15 cellular contexts compared by ENCODE assay signal in the genomic region with DNA sequence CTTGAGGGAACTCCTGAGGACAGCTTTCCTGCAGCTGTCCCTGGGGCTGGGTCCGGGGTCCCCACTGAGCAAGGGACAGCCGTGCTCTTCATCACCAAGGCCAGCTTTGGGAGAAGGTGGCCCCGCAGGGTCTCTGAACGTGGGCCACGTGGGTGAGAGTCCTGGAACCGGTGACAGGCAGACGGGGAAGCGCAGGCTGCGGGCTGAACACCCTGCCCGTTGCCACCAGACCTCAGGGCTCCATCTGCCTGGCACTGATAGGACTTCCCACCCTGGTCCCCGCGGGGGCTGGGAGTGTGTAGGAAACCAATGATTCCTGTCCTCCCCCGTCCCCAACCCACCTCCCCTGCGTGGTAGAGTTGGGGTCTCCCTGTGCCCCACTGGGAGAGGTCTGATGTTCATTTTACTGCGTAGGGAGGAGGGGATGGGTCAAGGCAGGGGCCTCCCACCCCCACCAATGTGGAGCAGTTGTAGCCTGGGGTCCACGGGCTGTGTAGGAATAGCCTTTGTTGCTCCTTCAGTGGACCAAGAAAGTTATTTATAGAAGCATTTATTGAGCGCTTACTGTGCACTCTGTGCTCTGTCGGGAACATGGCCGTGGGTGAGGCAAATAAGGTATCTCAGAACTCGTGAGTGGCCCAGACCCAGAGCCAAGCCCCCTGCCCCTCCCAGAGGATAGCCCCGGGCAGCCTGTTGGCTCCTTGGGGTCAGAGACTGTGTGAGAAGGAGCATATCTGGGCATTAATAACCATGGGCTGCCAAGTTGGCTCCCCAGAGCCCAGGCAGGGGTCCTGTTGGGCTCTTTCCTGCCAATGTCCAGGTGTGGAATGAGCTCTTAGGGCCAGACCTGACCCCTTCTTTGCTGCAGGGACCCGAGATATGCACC. TPM values are rescaled to one million over a fixed set of nuclear protein-coding genes. Genes with fewer than 3 reads are reported as not detected.
DNase-seq lines count a peak whose midpoint lies in the region; ATAC-seq and TF ChIP-seq lines count a peak whose summit lies in the region.
"Had no signal": no experiment of that assay in that cellular context is flagged by ENCODE, and none has a peak within 500 bp of the region (broad histone marks: within the 10 kb centered on the region; RNA-seq: fewer than 3 reads in every experiment).

No MANE protein-coding gene starts in this region.

- H3K4ac ChIP-seq in mesenchymal stem cell (ENCODE audit: low read depth in 1 of 2, low read length in 2 of 2), result peak overlapping the region in 1 of 2 experiments; percentile 12

- TF ChIP-seq CTCF in SK-N-SH (IDR thresholded peaks at IDR 0.05), result no peak
- no peak for TF ChIP-seq CTCF in testis (IDR thresholded peaks at IDR 0.05)

- peak overlapping the region; percentile 80 for H2AK5ac ChIP-seq in mesenchymal stem cell (ENCODE audit: low read length, severe bottlenecking)

- peak overlapping the region; percentile 76 for H2BK15ac ChIP-seq in mesenchymal stem cell (ENCODE audit: low read depth, poor library complexity, severe bottlenecking)

- H3K4me1 Mint-ChIP-seq in central memory CD8-positive, alpha-beta T cell, result peaks cover 46% of the 10 kb centered on the region
- H3K4me1 Mint-ChIP-seq in activated naive CD4-positive, alpha-beta T cell treated with anti-CD3 and anti-CD28 coated beads for 36 hours (ENCODE audit: low read depth), result peaks cover 12% of the 10 kb centered on the region

- peak overlapping the region; percentile 88 for H3K27ac Mint-ChIP-seq in central memory CD8-positive, alpha-beta T cell (ENCODE audit: low read depth)
- no peak overlapping the region for H3K27ac Mint-ChIP-seq in activated naive CD4-positive, alpha-beta T cell treated with anti-CD3 and anti-CD28 coated beads for 36 hours

- 84% methylated on average over 19 of the region's 22 CpGs for WGBS in SK-N-SH (ENCODE audit: low lambda C conversion rate)
- 76% methylated on average over 19 of the region's 22 CpGs for WGBS in mesenchymal stem cell
- 53 to 64% methylated on average over 5 to 22 of the region's 22 CpGs for WGBS in testis, 2 donors

- H3F3A ChIP-seq in SK-N-SH (replicated peaks; ENCODE audit: insufficient read depth), result peaks cover 6% of the 10 kb centered on the region

- ATAC-seq in SK-N-SH treated with all-trans-retinoic acid at 6 μM for 48 hours, result no peak
- ATAC-seq in central memory CD8-positive, alpha-beta T cell (replicated peaks; ENCODE audit: extremely low read depth, poor library complexity, severe bottlenecking), result peak; percentile 29
- ATAC-seq in GM21723 (IDR thresholded peaks at IDR 0.05; ENCODE audit: unreplicated experiment), result no peak

- H3K4me2 ChIP-seq in SK-N-SH (peak overlapping the region; percentile 86; the same call in 1 of the 2 replicates), mesenchymal stem cell (ENCODE audit: low read length, poor library complexity, severe bottlenecking) (peak overlapping the region; percentile 73)

- peaks cover 11% of the 10 kb centered on the region for H3K79me1 ChIP-seq in mesenchymal stem cell (replicated peaks; ENCODE audit: low read length, poor library complexity, severe bottlenecking)

- in situ Hi-C loops in KBM-7 (cut with MboI; ENCODE audit: low pct_unique_long_range_greater_than_20kb, low sequenced_read_pairs), result no loop called here

- intact Hi-C loops in testis (cut with DNase I; ENCODE audit: low total_unique reads), result no loop called here
- intact Hi-C loops in activated naive CD4-positive, alpha-beta T cell treated with anti-CD3 and anti-CD28 coated beads for 36 hours (cut with micrococcal nuclease), result no loop called here

- H3K18ac ChIP-seq in mesenchymal stem cell (ENCODE audit: low read depth in 1 of 2, low read length in 2 of 2), result no peak overlapping the region

- peak overlapping the region; percentile 57 for H4K8ac ChIP-seq in mesenchymal stem cell (ENCODE audit: low read length)

- peak overlapping the region; percentile 64 for H3K4me3 Mint-ChIP-seq in central memory CD8-positive, alpha-beta T cell
- H3K4me3 Mint-ChIP-seq in activated naive CD4-positive, alpha-beta T cell treated with anti-CD3 and anti-CD28 coated beads for 36 hours, result no peak overlapping the region

- DNase-seq in SK-N-SH (no peak), mesenchymal stem cell (no peak), testis (no peak), KBM-7 (no peak)
- DNase-seq in central memory CD8-positive, alpha-beta T cell (ENCODE audit: low spot score in 2 of 2), result no peak
- DNase-seq in activated naive CD4-positive, alpha-beta T cell treated with anti-CD3 and anti-CD28 coated beads for 36 hours, result no peak
- DNase-seq: 8988T; activated CD8-positive, alpha-beta memory T cell treated with anti-CD3 and anti-CD28 coated beads, Interleukin-2, amount 50 U/mL, for 4 hours; DMS79 treated with DMSO at 0.1 percent for 48 hours; HFFc6; MM.1S; RPMI8226 had no signal

- no peak overlapping the region for H2BK5ac ChIP-seq in mesenchymal stem cell (ENCODE audit: low read depth, low read length, poor library complexity, severe bottlenecking)

- no peak for TF ChIP-seq POLR2A in testis (IDR thresholded peaks at IDR 0.05)

- no peak for TF ChIP-seq RAD21 in SK-N-SH (IDR thresholded peaks at IDR 0.05; ENCODE audit: low read length)

- H3K27me3 ChIP-seq in SK-N-SH (ENCODE audit: insufficient read depth) (no peaks in the 10 kb centered on the region), mesenchymal stem cell (ENCODE audit: control insufficient read depth in 1 of 2, insufficient read depth in 1 of 2, low read length in 2 of 2) (no peaks in the 10 kb centered on the region), testis (no peaks in the 10 kb centered on the region)

- peaks cover 1% of the 10 kb centered on the region for H3K36me3 Mint-ChIP-seq in central memory CD8-positive, alpha-beta T cell (ENCODE audit: insufficient read depth)
- no peaks in the 10 kb centered on the region for H3K36me3 Mint-ChIP-seq in activated naive CD4-positive, alpha-beta T cell treated with anti-CD3 and anti-CD28 coated beads for 36 hours (ENCODE audit: low read depth)

- no peaks in the 10 kb centered on the region for H4K20me1 ChIP-seq in SK-N-SH (ENCODE audit: insufficient read depth)

- H3K9ac ChIP-seq in SK-N-SH, result no peak overlapping the region
- H3K9ac ChIP-seq in mesenchymal stem cell (ENCODE audit: low read length), result peak overlapping the region; percentile 93

- H3K27me3 Mint-ChIP-seq in central memory CD8-positive, alpha-beta T cell, result no peaks in the 10 kb centered on the region
- H3K27me3 Mint-ChIP-seq in activated naive CD4-positive, alpha-beta T cell treated with anti-CD3 and anti-CD28 coated beads for 36 hours (ENCODE audit: low read depth), result peaks cover 29% of the 10 kb centered on the region

- H3K9me3 ChIP-seq in SK-N-SH (no peaks in the 10 kb centered on the region), mesenchymal stem cell (ENCODE audit: control insufficient read depth, low read length) (no peaks in the 10 kb centered on the region), testis (no peaks in the 10 kb centered on the region)

- peak overlapping the region; percentile 43 for H4K91ac ChIP-seq in mesenchymal stem cell (ENCODE audit: low read length)

- no peak for TF ChIP-seq EP300 in SK-N-SH (IDR thresholded peaks at IDR 0.05; ENCODE audit: borderline replicate concordance in 1 of 2, low read depth in 1 of 2, low read length in 1 of 2)

- H3K9me3 Mint-ChIP-seq in central memory CD8-positive, alpha-beta T cell, result no peaks in the 10 kb centered on the region
- no peaks in the 10 kb centered on the region for H3K9me3 Mint-ChIP-seq in activated naive CD4-positive, alpha-beta T cell treated with anti-CD3 and anti-CD28 coated beads for 36 hours
- H3K9me3 Mint-ChIP-seq: HFFc6 had no signal

- peak overlapping the region in 1 of 2 experiments; percentile 63 for H2BK12ac ChIP-seq in mesenchymal stem cell (ENCODE audit: low read length in 2 of 2)

- H3K4me3 ChIP-seq in SK-N-SH (ENCODE audit: low read depth in 2 of 2, low read length in 1 of 2) (no peak overlapping the region), mesenchymal stem cell (ENCODE audit: insufficient read depth in 1 of 2, low read depth in 1 of 2, low read length in 2 of 2) (peak overlapping the region; percentile 39 to 79), testis (peak overlapping the region; percentile 26 to 60)

- H2AFZ ChIP-seq in SK-N-SH (ENCODE audit: low read depth), result no peak overlapping the region
- H2AFZ ChIP-seq in mesenchymal stem cell (ENCODE audit: low read depth, low read length), result no peak overlapping the region

- no peaks in the 10 kb centered on the region for H3K9me2 ChIP-seq in SK-N-SH

- no peak overlapping the region for H2BK120ac ChIP-seq in mesenchymal stem cell (ENCODE audit: low read depth, low read length)

- CTCF ChIA-PET in SK-N-SH (lab: Yijun Ruan, JAX), result interaction anchor here (0.8 to 2.2 kb wide), 2 partner anchors 19 to 39 kb away, joined by 4 to 6 read pairs; no protein-coding TSS in a partner anchor
- CTCF ChIA-PET in activated naive CD4-positive, alpha-beta T cell treated with anti-CD3 and anti-CD28 coated beads for 36 hours (lab: Charles Lee), result interaction anchor here (0.6 to 2.1 kb wide), 4 partner anchors 19 to 48 kb away, joined by 4 to 7 read pairs (median 5); no protein-coding TSS in a partner anchor

- POLR2A ChIA-PET in SK-N-SH (lab: Yijun Ruan, JAX), result no interaction called here

- no peaks in the 10 kb centered on the region for H3K79me2 ChIP-seq in SK-N-SH (ENCODE audit: insufficient read depth)

- H3K4me1 ChIP-seq in SK-N-SH (ENCODE audit: control insufficient read depth in 1 of 2, insufficient read depth in 2 of 2, low read depth in 1 of 2, low read length in 1 of 2) (peaks cover 24 to 33% of the 10 kb centered on the region in 2 experiments; a peak in 3 of 4 replicates), mesenchymal stem cell (ENCODE audit: control insufficient read depth, insufficient read depth, low read depth, low read length) (peaks cover 85% of the 10 kb centered on the region), testis (peaks cover 41% of the 10 kb centered on the region)

- H3K27ac ChIP-seq in SK-N-SH (ENCODE audit: low read depth in 2 of 2, low read length in 1 of 2) (no peak overlapping the region), mesenchymal stem cell (ENCODE audit: low read length, poor library complexity, severe bottlenecking) (no peak overlapping the region), testis (peak overlapping the region; percentile 63 to 78)

- peak overlapping the region in 1 of 2 experiments; percentile 13 for H3K14ac ChIP-seq in mesenchymal stem cell (ENCODE audit: low read length in 2 of 2)

- H3K36me3 ChIP-seq in SK-N-SH (replicated peaks in 1 of 2; ENCODE audit: control insufficient read depth in 1 of 2, insufficient read depth in 2 of 2, low read length in 1 of 2), result no peaks in the 10 kb centered on the region
- peaks cover 0 to 11% of the 10 kb centered on the region in 2 experiments for H3K36me3 ChIP-seq in mesenchymal stem cell (ENCODE audit: control insufficient read depth in 1 of 2, insufficient read depth in 2 of 2, low read depth in 1 of 2, low read length in 2 of 2)
- no peaks in the 10 kb centered on the region for H3K36me3 ChIP-seq in testis (ENCODE audit: low read depth, missing control alignments)

- H3K23ac ChIP-seq in mesenchymal stem cell (ENCODE audit: low read length in 2 of 2), result no peak overlapping the region

RNA-seq across cellular contexts. Expression of gene ADGRG1, which starts 1.3 kb away (rescaled TPM):
- 2.6 and 7.4 TPM in 2 replicates for polyA plus RNA-seq in SK-N-SH (2012; rRNA removed)
- 3.1 and 4.6 TPM in 2 replicates for polyA plus RNA-seq in SK-N-SH (2012; cell fraction: cytosol; rRNA removed)
- 8.1 and 10.9 TPM in 2 replicates for polyA plus RNA-seq in SK-N-SH (2012; cell fraction: nucleus; rRNA removed)
- polyA plus RNA-seq in mesenchymal stem cell (2013, experiment 1 of 2), result 4.0 TPM
- 4.4 TPM for polyA plus RNA-seq in mesenchymal stem cell (2013, experiment 2 of 2)
- total RNA-seq in testis, result 100 to 1,000 TPM; 296 to 346 TPM
- polyA plus RNA-seq in testis (ENCODE audit: insufficient read depth, low read depth, low replicate concordance), result 134 TPM
- total RNA-seq in activated naive CD4-positive, alpha-beta T cell treated with anti-CD3 and anti-CD28 coated beads for 36 hours, result 1 to 10 TPM in 1 of 2 experiments, under 1 TPM in 1; 0.93 to 1.0 TPM

RNA-seq across cellular contexts. Expression of gene ADGRG3, which starts 38.3 kb away (rescaled TPM):
- polyA plus RNA-seq in SK-N-SH (2012; rRNA removed) (not detected in 2 replicates), testis (ENCODE audit: insufficient read depth, low read depth, low replicate concordance) (0.82 TPM)
- not detected in 2 replicates for polyA plus RNA-seq in SK-N-SH (2012; cell fraction: cytosol; rRNA removed)
- not detected in 2 replicates for polyA plus RNA-seq in SK-N-SH (2012; cell fraction: nucleus; rRNA removed)
- polyA plus RNA-seq in mesenchymal stem cell (2013, experiment 1 of 2), result not detected
- polyA plus RNA-seq in mesenchymal stem cell (2013, experiment 2 of 2), result not detected
- total RNA-seq in testis, result under 1 TPM; 0.37 to 0.63 TPM
- total RNA-seq in activated naive CD4-positive, alpha-beta T cell treated with anti-CD3 and anti-CD28 coated beads for 36 hours, result under 1 TPM in 1 of 2 experiments, not detected in 1; 0.14 TPM
- total RNA-seq: astrocyte, HFFc6 had no signal

Comparison
In these comparisons a context has a peak if more than half of its experiments do, and no peak if none do; other contexts are left out.
1. H3K27ac ChIP-seq: peak in testis (2 of 2); none in SK-N-SH (0 of 2) and mesenchymal stem cell (single experiment).
2. H3K4me3 ChIP-seq: peak in mesenchymal stem cell (2 of 2) and testis (2 of 2); none in SK-N-SH (0 of 2).
3. RNA of gene ADGRG1, which starts 1.3 kb away (total RNA-seq): 296 to 346 TPM in testis; 0.93 to 1.0 TPM in activated naive CD4-positive, alpha-beta T cell treated with anti-CD3 and anti-CD28 coated beads for 36 hours; every median in the first group is over 100 times any median in the second.